ENCODE assay signal across 10 cellular contexts in genomic region chr2:96685592-96686459, GRCh38. TPM values are rescaled to one million over a fixed set of nuclear protein-coding genes. Genes with fewer than 3 reads are reported as not detected.
DNase-seq lines count a peak whose midpoint lies in the region; ATAC-seq, FAIRE-seq and TF ChIP-seq lines count a peak whose summit lies in the region.
"Had no signal": no experiment of that assay in that cellular context is flagged by ENCODE, and none has a peak within 500 bp of the region (broad histone marks: within the 10 kb centered on the region; RNA-seq: fewer than 3 reads in every experiment).

No MANE protein-coding gene starts in this region.

- H3K27me3 Mint-ChIP-seq in stimulated activated memory B cell treated with anti-CD40 and anti-IgM and Interleukin-4, amounts not matched to agents 10 μg/mL and 1 μg/mL and 100 μg/mL, for 72 hours: peaks cover 34% of the 10 kb centered on the region

- intact Hi-C loops in Right ventricle myocardium inferior (cut with DNase I): no loop called here

- DNase-seq in Right ventricle myocardium inferior (ENCODE audit: missing footprints) (no peak), right atrium auricular region (ENCODE audit: low spot score) (no peak), hepatocyte (ENCODE audit: low spot score) (peak; percentile 65), urothelium cell line (ENCODE audit: low spot score) (peak; percentile 49), MG63 (no peak), HK-2 (ENCODE audit: unreplicated experiment) (no peak)
- DNase-seq: T-helper 1 cell had no signal

- TF ChIP-seq CTCF in right atrium auricular region (IDR thresholded peaks at IDR 0.05) (no peak), hepatocyte (IDR thresholded peaks at IDR 0.05; ENCODE audit: poor library complexity) (no peak)

- H3K4me1 ChIP-seq in right atrium auricular region (peaks cover 0 to 15% of the 10 kb centered on the region in 2 donors), hepatocyte (ENCODE audit: insufficient read depth) (peaks cover 16% of the 10 kb centered on the region)

- H3K4me1 Mint-ChIP-seq in stimulated activated memory B cell treated with anti-CD40 and anti-IgM and Interleukin-4, amounts not matched to agents 10 μg/mL and 1 μg/mL and 100 μg/mL, for 72 hours: no peaks in the 10 kb centered on the region

- no peaks in the 10 kb centered on the region for H3K9me2 ChIP-seq in hepatocyte (replicated peaks; ENCODE audit: insufficient read depth)

- H3K36me3 ChIP-seq in right atrium auricular region: no peaks in the 10 kb centered on the region
- no peaks in the 10 kb centered on the region for H3K36me3 ChIP-seq in hepatocyte (replicated peaks; ENCODE audit: insufficient read depth, low read depth)
- H3K36me3 ChIP-seq in MG63: no peaks in the 10 kb centered on the region
- H3K36me3 ChIP-seq: neutrophil had no signal

- H3K27me3 ChIP-seq in right atrium auricular region (no peaks in the 10 kb centered on the region), hepatocyte (no peaks in the 10 kb centered on the region), MG63 (no peaks in the 10 kb centered on the region)
- H3K27me3 ChIP-seq: neutrophil had no signal

- H3K9me3 ChIP-seq in right atrium auricular region (no peaks in the 10 kb centered on the region), hepatocyte (ENCODE audit: low read depth) (no peaks in the 10 kb centered on the region), MG63 (no peaks in the 10 kb centered on the region)
- H3K9me3 ChIP-seq: neutrophil had no signal

- no peaks in the 10 kb centered on the region for H3K36me3 Mint-ChIP-seq in stimulated activated memory B cell treated with anti-CD40 and anti-IgM and Interleukin-4, amounts not matched to agents 10 μg/mL and 1 μg/mL and 100 μg/mL, for 72 hours

- no peaks in the 10 kb centered on the region for H3K79me2 ChIP-seq in hepatocyte

- no peak overlapping the region for H3K4me3 ChIP-seq in right atrium auricular region
- no peak overlapping the region for H3K4me3 ChIP-seq in hepatocyte
- H3K4me3 ChIP-seq in MG63: no peak overlapping the region

- no peak for FAIRE-seq in urothelium cell line (lab: Jason Lieb, UNC)

- no peak overlapping the region for H3K27ac Mint-ChIP-seq in stimulated activated memory B cell treated with anti-CD40 and anti-IgM and Interleukin-4, amounts not matched to agents 10 μg/mL and 1 μg/mL and 100 μg/mL, for 72 hours

- peak overlapping the region; percentile 13 for H3K4me2 ChIP-seq in hepatocyte

- ATAC-seq in Right ventricle myocardium inferior (peak; percentile 32), SK-N-SH treated with all-trans-retinoic acid at 6 μM for 48 hours (peak; percentile 56)
- ATAC-seq in stimulated activated memory B cell treated with anti-CD40 and anti-IgM and Interleukin-4, amounts not matched to agents 10 μg/mL and 1 μg/mL and 100 μg/mL, for 72 hours: no peak

- H3K4me3 Mint-ChIP-seq in stimulated activated memory B cell treated with anti-CD40 and anti-IgM and Interleukin-4, amounts not matched to agents 10 μg/mL and 1 μg/mL and 100 μg/mL, for 72 hours: no peak overlapping the region

- no peaks in the 10 kb centered on the region for H3K9me3 Mint-ChIP-seq in stimulated activated memory B cell treated with anti-CD40 and anti-IgM and Interleukin-4, amounts not matched to agents 10 μg/mL and 1 μg/mL and 100 μg/mL, for 72 hours

- H2AFZ ChIP-seq in hepatocyte: no peak overlapping the region

- 63% methylated on average over 18 of the region's 18 CpGs for WGBS in hepatocyte (ENCODE audit: low lambda C conversion rate, missing lambda C conversion rate)

- H4K20me1 ChIP-seq in hepatocyte (ENCODE audit: insufficient read depth, poor library complexity, severe bottlenecking): no peaks in the 10 kb centered on the region

- H3K27ac ChIP-seq in right atrium auricular region (no peak overlapping the region), hepatocyte (no peak overlapping the region)
- H3K27ac ChIP-seq: neutrophil had no signal

TF ChIP-seq in SK-N-SH treated with all-trans-retinoic acid at 6 μM for 48 hours, 23 proteins besides CTCF, POLR2A, EP300 and RAD21:
- TF ChIP-seq SNAI2 (CRISPR knock-in tag; IDR thresholded peaks at IDR 0.05) (no peak), GLIS3 (CRISPR knock-in tag; IDR thresholded peaks at IDR 0.05) (no peak), ZFP3 (CRISPR knock-in tag; IDR thresholded peaks at IDR 0.05) (no peak), ZNF8 (CRISPR knock-in tag; IDR thresholded peaks at IDR 0.05) (no peak), ZNF70 (CRISPR knock-in tag; IDR thresholded peaks at IDR 0.05) (no peak), ZFP30 (CRISPR knock-in tag; IDR thresholded peaks at IDR 0.05) (no peak), POU6F1 (CRISPR knock-in tag; IDR thresholded peaks at IDR 0.05; ENCODE audit: borderline replicate concordance, low read depth) (no peak), PPARA (CRISPR knock-in tag; IDR thresholded peaks at IDR 0.05; ENCODE audit: borderline replicate concordance) (no peak), TOX (CRISPR knock-in tag; IDR thresholded peaks at IDR 0.05; ENCODE audit: borderline replicate concordance) (no peak)

RNA-seq across cellular contexts. Expression of gene FER1L5, which starts 43.3 kb away (rescaled TPM):
- total RNA-seq in Right ventricle myocardium inferior: not detected
- total RNA-seq in right atrium auricular region: not detected
- 0.10 and 0.28 TPM in 2 replicates for total RNA-seq in hepatocyte
- polyA plus RNA-seq in hepatocyte: 0.21 and 0.33 TPM in 2 replicates
- total RNA-seq in MG63 (2014; rRNA removed; shearing (Covaris generic); ENCODE audit: low replicate concordance): not detected in 2 replicates

RNA-seq across cellular contexts. Expression of gene KANSL3, which starts 47.7 kb away (rescaled TPM):
- 31.9 TPM for total RNA-seq in Right ventricle myocardium inferior
- total RNA-seq in right atrium auricular region: 10 to 100 TPM; 27.3 to 29.4 TPM
- 26.7 and 27.7 TPM in 2 replicates for total RNA-seq in hepatocyte
- polyA plus RNA-seq in hepatocyte: 18.4 and 20.4 TPM in 2 replicates
- 23.9 and 34.5 TPM in 2 replicates for total RNA-seq in MG63 (2014; rRNA removed; shearing (Covaris generic); ENCODE audit: low replicate concordance)

RNA-seq across cellular contexts. Expression of gene LMAN2L, which starts 54.0 kb away (rescaled TPM):
- 26.2 TPM for total RNA-seq in Right ventricle myocardium inferior
- 10 to 100 TPM; 13.6 to 15.6 TPM for total RNA-seq in right atrium auricular region
- 35.6 and 44.4 TPM in 2 replicates for total RNA-seq in hepatocyte
- 44.6 and 46.7 TPM in 2 replicates for polyA plus RNA-seq in hepatocyte
- total RNA-seq in MG63 (2014; rRNA removed; shearing (Covaris generic); ENCODE audit: low replicate concordance): 28.5 and 32.0 TPM in 2 replicates

Comparison
In these comparisons a context has a peak if more than half of its experiments do, and no peak if none do; other contexts are left out.
1. DNase-seq: peak in hepatocyte (single experiment) and urothelium cell line (single experiment); none in Right ventricle myocardium inferior (single experiment), right atrium auricular region (single experiment), MG63 (single experiment) and HK-2 (single experiment).